18 cellular contexts compared by ENCODE assay signal in the genomic region with DNA sequence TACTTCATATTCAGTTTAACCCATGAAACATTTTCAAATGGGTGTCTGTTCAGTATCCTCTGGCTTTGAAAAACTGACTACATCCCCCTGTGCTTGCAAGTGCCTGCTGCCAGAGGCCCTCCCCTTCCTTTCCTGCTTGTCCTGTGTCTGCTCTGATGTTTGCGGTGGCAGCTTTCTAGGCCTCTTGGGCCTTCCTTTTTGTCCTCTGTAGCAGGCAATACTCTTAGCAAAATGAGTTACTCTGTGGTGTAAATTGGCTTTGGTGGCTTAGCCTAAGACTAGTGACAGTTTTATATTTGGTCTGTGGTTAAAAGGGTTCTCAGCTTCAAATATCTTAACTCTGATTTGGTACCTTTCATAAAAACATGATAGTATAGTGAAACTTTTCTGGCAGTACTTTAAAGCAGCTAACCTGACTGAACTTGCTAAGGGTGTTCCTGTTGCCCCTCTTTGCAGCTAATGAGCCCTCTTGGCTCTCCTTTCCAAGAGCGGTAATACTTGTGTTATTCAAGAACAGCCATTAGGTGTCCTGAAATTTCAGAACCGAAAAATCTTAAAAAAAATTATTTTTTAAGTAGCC.
A peak's percentile ranks its signal among the peaks of the same experiment; 100 is the strongest.
DNase-seq lines count a peak whose midpoint lies in the region; ATAC-seq, FAIRE-seq and TF ChIP-seq lines count a peak whose summit lies in the region.
"Had no signal": no experiment of that assay in that cellular context is flagged by ENCODE, and none has a peak within 500 bp of the region (broad histone marks: within the 10 kb centered on the region; RNA-seq: fewer than 3 reads in every experiment).

No MANE protein-coding gene starts in this region.

- POLR2A ChIA-PET in activated naive CD8-positive, alpha-beta T cell treated with anti-CD3 and anti-CD28 coated beads, Interleukin-2, amount 10 ng/mL, durations not matched to agents 7 days and 5 days (lab: Charles Lee): interaction anchor here (0.8 to 1.2 kb wide), 2 partner anchors 9 to 81 kb away, joined by 3 to 7 read pairs; no protein-coding TSS in a partner anchor
- POLR2A ChIA-PET in HepG2 (lab: Yijun Ruan, JAX): no interaction called here

- no peak for TF ChIP-seq POLR2A in HepG2 (IDR thresholded peaks at IDR 0.05; ENCODE audit: insufficient read depth in 1 of 2, low read depth in 2 of 2, low read length in 2 of 2)

- ATAC-seq in activated naive CD8-positive, alpha-beta T cell treated with anti-CD3 and anti-CD28 coated beads, Interleukin-2, amount 10 ng/mL, durations not matched to agents 7 days and 5 days (ENCODE audit: low read depth): peak; percentile 99
- ATAC-seq in HepG2: no peak
- ATAC-seq: left ventricle myocardium superior; stimulated activated naive B cell treated with anti-CD40 and anti-IgM and Interleukin-4, amounts not matched to agents 10 μg/mL and 1 μg/mL and 100 μg/mL, for 72 hours had no signal

- H3K4me1 ChIP-seq in KMS-11 (ENCODE audit: low read depth, poor library complexity, severe bottlenecking) (peaks cover 25% of the 10 kb centered on the region), HepG2 (ENCODE audit: insufficient read depth, low read length) (no peaks in the 10 kb centered on the region)

- peak overlapping the region; percentile 11; the same call in 1 of the 2 replicates for H3K27ac ChIP-seq in KMS-11
- no peak overlapping the region for H3K27ac ChIP-seq in HepG2 (ENCODE audit: extremely low read length, insufficient read depth, low read length)
- H3K27ac ChIP-seq: HL-60 had no signal

- intact Hi-C loops in HepG2 (cut with micrococcal nuclease; ENCODE audit: unreplicated experiment): no loop called here

- H3K27me3 ChIP-seq in KMS-11 (ENCODE audit: insufficient read depth, low read depth): no peaks in the 10 kb centered on the region
- H3K27me3 ChIP-seq in HepG2 (ENCODE audit: control insufficient read depth in 1 of 2, insufficient read depth in 2 of 2, low read length in 2 of 2): no peaks in the 10 kb centered on the region

- 97% methylated on average over 3 of the region's 3 CpGs for WGBS in HepG2 (ENCODE audit: low lambda C conversion rate)

- TF ChIP-seq CTCF in KMS-11 (conservative IDR thresholded peaks at IDR 0.05; ENCODE audit: low read depth, low read length): no peak
- no peak for TF ChIP-seq CTCF in neural crest cell (conservative IDR thresholded peaks at IDR 0.05)
- TF ChIP-seq CTCF in HepG2 (CRISPR knock-in tag; IDR thresholded peaks at IDR 0.05): no peak

- H3K79me2 ChIP-seq in KMS-11 (ENCODE audit: insufficient read depth, low read depth) (no peaks in the 10 kb centered on the region), HepG2 (ENCODE audit: insufficient read depth, low read length) (no peaks in the 10 kb centered on the region)

- H3K36me3 Mint-ChIP-seq in activated T-cell treated with anti-CD3 and anti-CD28 coated beads, Interleukin-2, amount 50 U/mL, for 24 hours (ENCODE audit: low read depth): peaks cover 96% of the 10 kb centered on the region
- peaks cover 46% of the 10 kb centered on the region for H3K36me3 Mint-ChIP-seq in activated naive CD8-positive, alpha-beta T cell treated with anti-CD3 and anti-CD28 coated beads, Interleukin-2, amount 10 ng/mL, durations not matched to agents 7 days and 5 days
- H3K36me3 Mint-ChIP-seq in neural crest cell (ENCODE audit: low read depth): peaks cover 31% of the 10 kb centered on the region

- H3K9ac ChIP-seq in KMS-11: no peak overlapping the region
- no peak overlapping the region for H3K9ac ChIP-seq in HepG2 (ENCODE audit: insufficient read depth, low read depth, low read length)

- peak overlapping the region; percentile 29; the same call in 1 of the 2 replicates for H3K4me2 ChIP-seq in KMS-11
- no peak overlapping the region for H3K4me2 ChIP-seq in HepG2 (ENCODE audit: low read depth, low read length)

- no peaks in the 10 kb centered on the region for H3K9me3 ChIP-seq in HepG2 (ENCODE audit: low read length)

- no peak for FAIRE-seq in HepG2 (lab: Jason Lieb, UNC)
- FAIRE-seq: frontal cortex had no signal

- no peaks in the 10 kb centered on the region for H3K9me3 Mint-ChIP-seq in activated T-cell treated with anti-CD3 and anti-CD28 coated beads, Interleukin-2, amount 50 U/mL, for 24 hours
- peaks cover 1% of the 10 kb centered on the region for H3K9me3 Mint-ChIP-seq in activated naive CD8-positive, alpha-beta T cell treated with anti-CD3 and anti-CD28 coated beads, Interleukin-2, amount 10 ng/mL, durations not matched to agents 7 days and 5 days
- no peaks in the 10 kb centered on the region for H3K9me3 Mint-ChIP-seq in neural crest cell
- H3K9me3 Mint-ChIP-seq: stimulated activated naive B cell treated with anti-CD40 and anti-IgM and Interleukin-4, amounts not matched to agents 10 μg/mL and 1 μg/mL and 100 μg/mL, for 72 hours had no signal

- TF ChIP-seq EP300 in HepG2 (IDR thresholded peaks at IDR 0.05; ENCODE audit: low read depth in 2 of 2, low read length in 2 of 2): no peak
- TF ChIP-seq EP300 in HepG2 (CRISPR knock-in tag; IDR thresholded peaks at IDR 0.05; ENCODE audit: borderline replicate concordance): no peak

- H3K4me3 ChIP-seq in KMS-11 (IDR thresholded peaks at IDR 0.05; ENCODE audit: insufficient read depth, low read depth, low read length) (no peak overlapping the region), HepG2 (replicated peaks in 1 of 3; ENCODE audit: insufficient read depth in 1 of 3, low read depth in 2 of 3, low read length in 3 of 3) (no peak overlapping the region)

- no peak for DNase-seq in activated T-cell treated with anti-CD3 and anti-CD28 coated beads, Interleukin-2, amount 50 U/mL, for 24 hours
- DNase-seq in activated T-cell treated with anti-CD3 and anti-CD28 coated beads, Interleukin-2, amount 50 U/mL, for 1 hour: no peak
- DNase-seq in activated naive CD8-positive, alpha-beta T cell treated with anti-CD3 and anti-CD28 coated beads, Interleukin-2, amount 10 ng/mL, durations not matched to agents 7 days and 5 days: peak; percentile 45
- no peak for DNase-seq in neural crest cell (ENCODE audit: low read depth, low spot score)
- no peak for DNase-seq in NCI-H446 (lab: John Stamatoyannopoulos, UW)
- no peak for DNase-seq in HepG2 (ENCODE audit: low spot score)
- no peak for DNase-seq in NCI-H2107 (lab: John Stamatoyannopoulos, UW)
- DNase-seq: activated CD8-positive, alpha-beta memory T cell treated with anti-CD3 and anti-CD28 coated beads, Interleukin-2, amount 50 U/mL, for 48 hours; amygdala; KBM-7; left ventricle myocardium superior; NCI-H1436; NK-92 treated with Interleukin-12 subunit alpha and Interleukin-12 subunit beta, amount 100 ng/mL, for 24 hours; RPMI8226; stimulated activated naive B cell treated with anti-CD40 and anti-IgM and Interleukin-4, amounts not matched to agents 10 μg/mL and 1 μg/mL and 100 μg/mL, for 72 hours had no signal

- H3K36me3 ChIP-seq in KMS-11 (ENCODE audit: insufficient read depth) (peaks cover 6% of the 10 kb centered on the region; the same call in 1 of the 2 replicates), HepG2 (replicated peaks in 1 of 2; ENCODE audit: control insufficient read depth in 1 of 2, insufficient read depth in 2 of 2, low read length in 2 of 2) (peaks cover 4 to 55% of the 10 kb centered on the region in 2 experiments)

- H3K27me3 Mint-ChIP-seq in activated T-cell treated with anti-CD3 and anti-CD28 coated beads, Interleukin-2, amount 50 U/mL, for 24 hours: no peaks in the 10 kb centered on the region
- no peaks in the 10 kb centered on the region for H3K27me3 Mint-ChIP-seq in activated naive CD8-positive, alpha-beta T cell treated with anti-CD3 and anti-CD28 coated beads, Interleukin-2, amount 10 ng/mL, durations not matched to agents 7 days and 5 days
- H3K27me3 Mint-ChIP-seq in neural crest cell (ENCODE audit: low read depth): no peaks in the 10 kb centered on the region
- H3K27me3 Mint-ChIP-seq: stimulated activated naive B cell treated with anti-CD40 and anti-IgM and Interleukin-4, amounts not matched to agents 10 μg/mL and 1 μg/mL and 100 μg/mL, for 72 hours had no signal

- H4K20me1 ChIP-seq in KMS-11 (ENCODE audit: insufficient read depth) (no peaks in the 10 kb centered on the region), HepG2 (ENCODE audit: insufficient read depth, low read length) (no peaks in the 10 kb centered on the region)

- BruUV-seq in HepG2 (replicated peaks; lab: Mats Ljungman, UMichigan): no TSS peak

- in situ Hi-C loops in HepG2 (cut with HindIII; ENCODE audit: extremely low pct_ligation_motif_present, low pct_unique_long_range_greater_than_20kb): no loop called here

- peak overlapping the region; percentile 62 for H3K27ac Mint-ChIP-seq in activated T-cell treated with anti-CD3 and anti-CD28 coated beads, Interleukin-2, amount 50 U/mL, for 24 hours
- peak overlapping the region; percentile 92 for H3K27ac Mint-ChIP-seq in activated naive CD8-positive, alpha-beta T cell treated with anti-CD3 and anti-CD28 coated beads, Interleukin-2, amount 10 ng/mL, durations not matched to agents 7 days and 5 days
- H3K27ac Mint-ChIP-seq in neural crest cell (ENCODE audit: unreplicated experiment): peak overlapping the region; percentile 91
- H3K27ac Mint-ChIP-seq: stimulated activated naive B cell treated with anti-CD40 and anti-IgM and Interleukin-4, amounts not matched to agents 10 μg/mL and 1 μg/mL and 100 μg/mL, for 72 hours had no signal

- H3K4me1 Mint-ChIP-seq in activated T-cell treated with anti-CD3 and anti-CD28 coated beads, Interleukin-2, amount 50 U/mL, for 24 hours (ENCODE audit: low read depth): peaks cover 17% of the 10 kb centered on the region
- H3K4me1 Mint-ChIP-seq in activated naive CD8-positive, alpha-beta T cell treated with anti-CD3 and anti-CD28 coated beads, Interleukin-2, amount 10 ng/mL, durations not matched to agents 7 days and 5 days: peaks cover 16% of the 10 kb centered on the region
- peaks cover 28% of the 10 kb centered on the region for H3K4me1 Mint-ChIP-seq in neural crest cell
- H3K4me1 Mint-ChIP-seq: stimulated activated naive B cell treated with anti-CD40 and anti-IgM and Interleukin-4, amounts not matched to agents 10 μg/mL and 1 μg/mL and 100 μg/mL, for 72 hours had no signal

- no peak overlapping the region for H3K4me3 Mint-ChIP-seq in activated T-cell treated with anti-CD3 and anti-CD28 coated beads, Interleukin-2, amount 50 U/mL, for 24 hours
- H3K4me3 Mint-ChIP-seq in activated naive CD8-positive, alpha-beta T cell treated with anti-CD3 and anti-CD28 coated beads, Interleukin-2, amount 10 ng/mL, durations not matched to agents 7 days and 5 days: peak overlapping the region; percentile 57
- no peak overlapping the region for H3K4me3 Mint-ChIP-seq in neural crest cell
- H3K4me3 Mint-ChIP-seq: stimulated activated naive B cell treated with anti-CD40 and anti-IgM and Interleukin-4, amounts not matched to agents 10 μg/mL and 1 μg/mL and 100 μg/mL, for 72 hours had no signal

- no peak for TF ChIP-seq RAD21 in HepG2 (CRISPR knock-in tag; IDR thresholded peaks at IDR 0.05)

- CTCF ChIA-PET in HepG2 (lab: Yijun Ruan, JAX; ENCODE audit: low intra/inter-chr PET ratio, low total read pairs): no interaction called here

- no peak overlapping the region for H2AFZ ChIP-seq in KMS-11 (ENCODE audit: low read depth)
- H2AFZ ChIP-seq in HepG2 (ENCODE audit: low read length): no peak overlapping the region

TF ChIP-seq in HepG2, 621 proteins besides CTCF, POLR2A, EP300 and RAD21 (continues in another document):
- TF ChIP-seq, protein P1, sequence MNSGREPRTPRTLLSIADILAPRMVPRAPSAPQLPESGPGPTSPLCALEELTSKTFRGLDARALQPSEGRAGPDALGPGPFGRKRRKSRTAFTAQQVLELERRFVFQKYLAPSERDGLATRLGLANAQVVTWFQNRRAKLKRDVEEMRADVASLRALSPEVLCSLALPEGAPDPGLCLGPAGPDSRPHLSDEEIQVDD (CRISPR knock-in tag; IDR thresholded peaks at IDR 0.05; ENCODE audit: borderline replicate concordance): no peak
